ENCODE assay signal across 9 cellular contexts in genomic region chrX:49142264-49142663, GRCh38. TPM values are rescaled to one million over a fixed set of nuclear protein-coding genes. Genes with fewer than 3 reads are reported as not detected.
DNase-seq lines count a peak whose midpoint lies in the region; ATAC-seq and TF ChIP-seq lines count a peak whose summit lies in the region.
"Not testable (repeated sequence)": the region's sequence is repeated elsewhere in the genome, so short reads cannot be mapped to it uniquely, and the experiment has no call there.
"Had no signal": no experiment of that assay in that cellular context is flagged by ENCODE, and none has a peak within 500 bp of the region (broad histone marks: within the 10 kb centered on the region; RNA-seq: fewer than 3 reads in every experiment).

No MANE protein-coding gene starts in this region.

- H3K4me2 ChIP-seq in mesenchymal stem cell (ENCODE audit: low read length, poor library complexity, severe bottlenecking): not testable (repeated sequence)

- TF ChIP-seq CTCF in C4-2B (conservative IDR thresholded peaks at IDR 0.05): peak; percentile 18
- peak; percentile 44 for TF ChIP-seq CTCF in GM13977 (IDR thresholded peaks at IDR 0.05; ENCODE audit: extremely low read depth, insufficient read depth, missing control alignments)
- peak; percentile 26; the same call in 1 of the 2 replicates for TF ChIP-seq CTCF in WTC11 (IDR thresholded peaks at IDR 0.05)
- peak; percentile 15 for TF ChIP-seq CTCF in glutamatergic neuron (IDR thresholded peaks at IDR 0.05; ENCODE audit: partially characterized antibody, unreplicated experiment)
- TF ChIP-seq CTCF in thoracic aorta (IDR thresholded peaks at IDR 0.05): peak; percentile 45

- not testable (repeated sequence) for H2BK15ac ChIP-seq in mesenchymal stem cell (ENCODE audit: low read depth, poor library complexity, severe bottlenecking)

- not testable (repeated sequence) for H4K91ac ChIP-seq in mesenchymal stem cell (ENCODE audit: low read length)

- not testable (repeated sequence) for H3K14ac ChIP-seq in mesenchymal stem cell (ENCODE audit: low read length in 2 of 2)

- H3K4me1 ChIP-seq in mesenchymal stem cell (ENCODE audit: control insufficient read depth, insufficient read depth, low read depth, low read length); thoracic aorta (ENCODE audit: control insufficient read depth in 1 of 2, low read depth in 2 of 2): not testable (repeated sequence)

- not testable (repeated sequence) for H2AFZ ChIP-seq in mesenchymal stem cell (ENCODE audit: low read depth, low read length)

- ATAC-seq in WTC11; thoracic aorta (ENCODE audit: insufficient number of reproducible peaks, low FRiP score, low read depth): not testable (repeated sequence)

- CTCF ChIA-PET in WTC11 (lab: Charles Lee): interaction anchor here (0.9 to 3.6 kb wide), 17 partner anchors 8 to 184 kb away, joined by 3 to 29 read pairs (median 4); partner anchors contain the start of genes KCND1 and MAGIX

- H3K79me1 ChIP-seq in mesenchymal stem cell (replicated peaks; ENCODE audit: low read length, poor library complexity, severe bottlenecking): not testable (repeated sequence)

- not testable (repeated sequence) for H4K8ac ChIP-seq in mesenchymal stem cell (ENCODE audit: low read length)

- 93% methylated on average over 3 of the region's 9 CpGs for WGBS in mesenchymal stem cell

- H3K18ac ChIP-seq in mesenchymal stem cell (ENCODE audit: low read depth in 1 of 2, low read length in 2 of 2): not testable (repeated sequence)

- H3K27me3 Mint-ChIP-seq in WTC11 (ENCODE audit: low read depth); glutamatergic neuron (ENCODE audit: unreplicated experiment): not testable (repeated sequence)

- not testable (repeated sequence) for H3K4me3 Mint-ChIP-seq in WTC11; glutamatergic neuron (ENCODE audit: unreplicated experiment)

- H2AK5ac ChIP-seq in mesenchymal stem cell (ENCODE audit: low read length, severe bottlenecking): not testable (repeated sequence)

- H2BK5ac ChIP-seq in mesenchymal stem cell (ENCODE audit: low read depth, low read length, poor library complexity, severe bottlenecking): not testable (repeated sequence)

- H3K4me3 ChIP-seq in mesenchymal stem cell (ENCODE audit: insufficient read depth in 1 of 2, low read depth in 1 of 2, low read length in 2 of 2); thoracic aorta: not testable (repeated sequence)

- H3K4ac ChIP-seq in mesenchymal stem cell (ENCODE audit: low read depth in 1 of 2, low read length in 2 of 2): not testable (repeated sequence)

- peaks cover 21% of the 10 kb centered on the region for H3K9me3 ChIP-seq in mesenchymal stem cell (ENCODE audit: control insufficient read depth, low read length)
- not testable (repeated sequence) for H3K9me3 ChIP-seq in thoracic aorta

- H3K36me3 Mint-ChIP-seq in WTC11; glutamatergic neuron (ENCODE audit: unreplicated experiment): not testable (repeated sequence)

- not testable (repeated sequence) for H3K27ac ChIP-seq in C4-2B; mesenchymal stem cell (ENCODE audit: low read length, poor library complexity, severe bottlenecking); thoracic aorta

- H3K9me3 Mint-ChIP-seq in WTC11: peaks cover 18% of the 10 kb centered on the region
- H3K9me3 Mint-ChIP-seq in glutamatergic neuron (ENCODE audit: unreplicated experiment): not testable (repeated sequence)

- not testable (repeated sequence) for H3K27me3 ChIP-seq in mesenchymal stem cell (ENCODE audit: control insufficient read depth in 1 of 2, insufficient read depth in 1 of 2, low read length in 2 of 2); thoracic aorta (replicated peaks; ENCODE audit: insufficient read depth)

- H3K4me1 Mint-ChIP-seq in WTC11; glutamatergic neuron (ENCODE audit: low read depth, unreplicated experiment): not testable (repeated sequence)

- H3K27ac Mint-ChIP-seq in WTC11; glutamatergic neuron (ENCODE audit: unreplicated experiment): not testable (repeated sequence)

- POLR2A ChIA-PET in WTC11 (lab: Charles Lee): not testable (repeated sequence)

- not testable (repeated sequence) for H2BK12ac ChIP-seq in mesenchymal stem cell (ENCODE audit: low read length in 2 of 2)

- not testable (repeated sequence) for DNase-seq in GM13977 (ENCODE audit: low spot score); WTC11 (ENCODE audit: low spot score); glutamatergic neuron; thoracic aorta (ENCODE audit: low spot score)
- DNase-seq in NCI-H1694 treated with DMSO at 0.1 percent for 48 hours (lab: John Stamatoyannopoulos, UW) (peak; percentile 50), dermis blood vessel endothelial cell (peak; percentile 42), mesenchymal stem cell (peak; percentile 12)

- in situ Hi-C loops in GM13977 (cut with MboI; ENCODE audit: low pct_unique_long_range_greater_than_20kb, low sequenced_read_pairs, unreplicated experiment): not testable (repeated sequence)

- H3K36me3 ChIP-seq in mesenchymal stem cell (ENCODE audit: control insufficient read depth in 1 of 2, insufficient read depth in 2 of 2, low read depth in 1 of 2, low read length in 2 of 2); thoracic aorta: not testable (repeated sequence)

- not testable (repeated sequence) for H3K9ac ChIP-seq in mesenchymal stem cell (ENCODE audit: low read length)

- H2BK120ac ChIP-seq in mesenchymal stem cell (ENCODE audit: low read depth, low read length): not testable (repeated sequence)

- H3K23ac ChIP-seq in mesenchymal stem cell (ENCODE audit: low read length in 2 of 2): not testable (repeated sequence)

RNA-seq across cellular contexts. Expression of gene GPKOW, which starts 18.7 kb away (rescaled TPM):
- total RNA-seq in WTC11 (2021): 18.5 to 19.9 TPM (median 19.0 TPM) in 3 replicates
- total RNA-seq in dermis blood vessel endothelial cell: 24.5 and 27.2 TPM in 2 replicates
- 20.6 TPM for total RNA-seq in glutamatergic neuron (ENCODE audit: unreplicated experiment)
- 13.7 TPM for polyA plus RNA-seq in mesenchymal stem cell (2013, experiment 1 of 2)
- 13.6 TPM for polyA plus RNA-seq in mesenchymal stem cell (2013, experiment 2 of 2)
- 10 to 100 TPM; 22.2 to 23.3 TPM for total RNA-seq in thoracic aorta

RNA-seq across cellular contexts. Expression of gene MAGIX, which starts 20.3 kb away (rescaled TPM):
- total RNA-seq in WTC11 (2021) (1.2 to 2.4 TPM (median 2.0 TPM) in 3 replicates), dermis blood vessel endothelial cell (0.68 and 0.84 TPM in 2 replicates), glutamatergic neuron (ENCODE audit: unreplicated experiment) (2.7 TPM), thoracic aorta (10 to 100 TPM in 1 of 2 donors, 1 to 10 TPM in 1; 3.5 to 16.8 TPM)
- polyA plus RNA-seq in mesenchymal stem cell (2013, experiment 1 of 2): 0.83 TPM
- polyA plus RNA-seq in mesenchymal stem cell (2013, experiment 2 of 2): 0.66 TPM
- total RNA-seq: HT1080 had no signal

RNA-seq across cellular contexts. Expression of gene PLP2, which starts 29.4 kb away (rescaled TPM):
- total RNA-seq in WTC11 (2021) (11.8 to 12.9 TPM (median 12.4 TPM) in 3 replicates), dermis blood vessel endothelial cell (2.6 and 13.1 TPM in 2 replicates), glutamatergic neuron (ENCODE audit: unreplicated experiment) (12.2 TPM), thoracic aorta (100 to 1,000 TPM in 1 of 2 donors, 10 to 100 TPM in 1; 90.2 to 101 TPM)
- 302 TPM for polyA plus RNA-seq in mesenchymal stem cell (2013, experiment 1 of 2)
- 293 TPM for polyA plus RNA-seq in mesenchymal stem cell (2013, experiment 2 of 2)

RNA-seq across cellular contexts. Expression of gene PRICKLE3, which starts 43.9 kb away (rescaled TPM):
- 12.5 to 14.6 TPM (median 12.8 TPM) in 3 replicates for total RNA-seq in WTC11 (2021)
- total RNA-seq in dermis blood vessel endothelial cell: 9.4 and 9.7 TPM in 2 replicates
- total RNA-seq in glutamatergic neuron (ENCODE audit: unreplicated experiment): 1.6 TPM
- 9.3 TPM for polyA plus RNA-seq in mesenchymal stem cell (2013, experiment 1 of 2)
- 9.3 TPM for polyA plus RNA-seq in mesenchymal stem cell (2013, experiment 2 of 2)
- 10 to 100 TPM; 21.4 to 46.7 TPM for total RNA-seq in thoracic aorta

RNA-seq across cellular contexts. Expression of gene SYP, which starts 57.7 kb away (rescaled TPM):
- total RNA-seq in WTC11 (2021) (4.8 to 7.0 TPM (median 5.3 TPM) in 3 replicates), dermis blood vessel endothelial cell (0.14 and 0.34 TPM in 2 replicates), glutamatergic neuron (ENCODE audit: unreplicated experiment) (291 TPM), thoracic aorta (1 to 10 TPM; 3.2 to 6.9 TPM)
- polyA plus RNA-seq in mesenchymal stem cell (2013, experiment 1 of 2): 0.18 TPM
- 0.18 TPM for polyA plus RNA-seq in mesenchymal stem cell (2013, experiment 2 of 2)
